In the genomic region with DNA sequence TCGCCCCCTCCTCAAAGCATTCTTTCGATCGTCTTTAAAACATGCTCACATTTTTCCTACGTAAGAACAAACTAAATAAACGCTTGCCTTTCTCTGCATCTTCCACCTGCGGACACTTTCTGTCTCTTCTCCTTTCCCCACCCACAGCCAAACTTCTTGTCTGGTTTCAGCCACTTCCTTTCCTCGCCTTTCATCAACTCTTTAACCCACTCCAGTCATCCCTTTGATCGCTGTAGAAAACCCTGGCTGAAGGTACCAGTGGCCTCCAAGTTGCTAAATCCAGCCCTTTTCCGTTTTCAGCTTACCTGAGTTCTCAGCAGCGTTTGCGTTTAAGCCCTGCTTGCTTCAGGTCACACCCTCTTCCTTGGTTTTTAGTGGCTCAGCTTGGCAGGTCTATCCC, we compare ENCODE assay signal across 8 cellular contexts. TPM values are rescaled to one million over a fixed set of nuclear protein-coding genes. Genes with fewer than 3 reads are reported as not detected.
DNase-seq lines count a peak whose midpoint lies in the region; ATAC-seq and TF ChIP-seq lines count a peak whose summit lies in the region.

No MANE protein-coding gene starts in this region.

- H3K79me2 ChIP-seq in MM.1S (ENCODE audit: low read length): peaks cover 55% of the 10 kb centered on the region

- peaks cover 31% of the 10 kb centered on the region for H3F3A ChIP-seq in MM.1S (ENCODE audit: insufficient read depth, low read length)

- ATAC-seq in GM21717 (IDR thresholded peaks at IDR 0.05; ENCODE audit: unreplicated experiment): no peak

- H3K36me3 ChIP-seq in MM.1S (replicated peaks; ENCODE audit: insufficient read depth, low read length) (no peaks in the 10 kb centered on the region), iPS-15b (ENCODE audit: control insufficient read depth, insufficient read depth, low read length) (peaks cover 2% of the 10 kb centered on the region), skeletal muscle tissue (ENCODE audit: control insufficient read depth in 3 of 3, insufficient read depth in 3 of 3, low read length in 3 of 3) (peaks cover 3 to 9% (median 8%) of the 10 kb centered on the region in 3 donors)

- H3K27ac ChIP-seq in MM.1S (ENCODE audit: low read length) (peak overlapping the region; percentile 55; the same call in 1 of the 2 replicates), skeletal muscle tissue (ENCODE audit: low read depth, low read length) (peak overlapping the region; percentile 86)

- H3K27me3 ChIP-seq in MM.1S (replicated peaks; ENCODE audit: insufficient read depth, low read length): no peaks in the 10 kb centered on the region
- no peaks in the 10 kb centered on the region for H3K27me3 ChIP-seq in iPS-15b (ENCODE audit: control insufficient read depth, insufficient read depth, low read length)
- H3K27me3 ChIP-seq in skeletal muscle tissue (ENCODE audit: control insufficient read depth in 3 of 3, insufficient read depth in 3 of 3, low read length in 3 of 3): no peaks in the 10 kb centered on the region

- DNase-seq in NCI-H146 (lab: John Stamatoyannopoulos, UW) (peak; percentile 19), NCI-H146 treated with DMSO at 0.1 percent for 48 hours (lab: John Stamatoyannopoulos, UW; ENCODE audit: unreplicated experiment) (no peak), MM.1S (peak; percentile 56), KG1 (lab: John Stamatoyannopoulos, UW) (no peak)
- DNase-seq in activated gamma-delta T cell treated with anti-CD3 and anti-CD28 coated beads, Interleukin-2, amount 50 U/mL, for 16 hours (ENCODE audit: low read depth): peak; percentile 10

- TF ChIP-seq CTCF in MM.1S (IDR thresholded peaks at IDR 0.05; ENCODE audit: low read length): no peak

- H3K4me3 ChIP-seq in MM.1S (ENCODE audit: low read length) (peak overlapping the region; percentile 78), iPS-15b (ENCODE audit: low read depth, low read length) (peak overlapping the region; percentile 96), skeletal muscle tissue (ENCODE audit: low read length in 3 of 3) (peak overlapping the region; percentile 90 to 93 (median 92))

- H3K4me1 ChIP-seq in MM.1S (ENCODE audit: low read length) (peaks cover 35% of the 10 kb centered on the region), iPS-15b (ENCODE audit: control insufficient read depth, insufficient read depth, low read length) (no peaks in the 10 kb centered on the region), skeletal muscle tissue (ENCODE audit: control insufficient read depth in 3 of 3, insufficient read depth in 3 of 3, low read length in 3 of 3) (peaks cover 11 to 15% (median 14%) of the 10 kb centered on the region in 3 donors)

- peaks cover 12% of the 10 kb centered on the region for H4K20me1 ChIP-seq in MM.1S (ENCODE audit: insufficient read depth, low read length)

- peak overlapping the region; percentile 88 for H2AFZ ChIP-seq in MM.1S (ENCODE audit: low read length)

- no peaks in the 10 kb centered on the region for H3K9me2 ChIP-seq in MM.1S (replicated peaks; ENCODE audit: insufficient read depth, low read length)

- no peaks in the 10 kb centered on the region for H3K9me3 ChIP-seq in MM.1S (replicated peaks; ENCODE audit: insufficient read depth, low read length)
- H3K9me3 ChIP-seq in iPS-15b (ENCODE audit: control insufficient read depth, insufficient read depth, low read length): no peaks in the 10 kb centered on the region
- H3K9me3 ChIP-seq in skeletal muscle tissue (ENCODE audit: control insufficient read depth in 3 of 3, low read length in 3 of 3): no peaks in the 10 kb centered on the region

- peak overlapping the region; percentile 67 for H3K4me2 ChIP-seq in MM.1S (ENCODE audit: low read depth, low read length)

- peak overlapping the region; percentile 66 for H3K9ac ChIP-seq in MM.1S (ENCODE audit: low read length)
- peak overlapping the region; percentile 93 for H3K9ac ChIP-seq in iPS-15b (ENCODE audit: low read depth, low read length)
- peak overlapping the region; percentile 57 to 92 (median 79) for H3K9ac ChIP-seq in skeletal muscle tissue (ENCODE audit: low read depth in 1 of 3, low read length in 3 of 3)

RNA-seq across cellular contexts. Expression of a gene that starts 0.5 kb away (rescaled TPM):
- total RNA-seq in skeletal muscle tissue: 26.1 TPM

RNA-seq across cellular contexts. Expression of a gene that starts 0.6 kb away (rescaled TPM):
- 8.4 TPM for total RNA-seq in skeletal muscle tissue

Comparison
In these comparisons a context has a peak if more than half of its experiments do, and no peak if none do; other contexts are left out.
1. DNase-seq: peak in NCI-H146 (single experiment), MM.1S (single experiment) and activated gamma-delta T cell treated with anti-CD3 and anti-CD28 coated beads, Interleukin-2, amount 50 U/mL, for 16 hours (single experiment); none in NCI-H146 treated with DMSO at 0.1 percent for 48 hours (single experiment) and KG1 (single experiment).
2. Peak in every context shown above with its lines, with median percentiles within 50 percentile points of each other: H3K4me3 ChIP-seq and H3K9ac ChIP-seq.